Comparison of ENCODE assay signal across 18 cellular contexts in genomic region chr15:92813440-92813839, GRCh38.
DNase-seq lines count a peak whose midpoint lies in the region; ATAC-seq and TF ChIP-seq lines count a peak whose summit lies in the region.
"Had no signal": no experiment of that assay in that cellular context is flagged by ENCODE, and none has a peak within 500 bp of the region (broad histone marks: within the 10 kb centered on the region; RNA-seq: fewer than 3 reads in every experiment).

No MANE protein-coding gene starts in this region.

- H3K4me2 ChIP-seq in OCI-LY7 (ENCODE audit: low read length) (no peak overlapping the region), parathyroid adenoma (ENCODE audit: low read length) (no peak overlapping the region), MM.1S (ENCODE audit: low read depth, low read length) (no peak overlapping the region), neuronal stem cell (ENCODE audit: insufficient read depth, low read length, poor library complexity, severe bottlenecking) (no peak overlapping the region), mesendoderm (ENCODE audit: low read length) (no peak overlapping the region)
- H3K4me2 ChIP-seq: A549 had no signal

- no peaks in the 10 kb centered on the region for H3K27me3 ChIP-seq in parathyroid adenoma (ENCODE audit: control insufficient read depth, insufficient read depth, low read length)
- H3K27me3 ChIP-seq in MM.1S (replicated peaks; ENCODE audit: insufficient read depth, low read length): no peaks in the 10 kb centered on the region
- H3K27me3 ChIP-seq in neuronal stem cell (ENCODE audit: control insufficient read depth in 3 of 3, insufficient read depth in 3 of 3, low read depth in 1 of 3, low read length in 3 of 3): no peaks in the 10 kb centered on the region
- H3K27me3 ChIP-seq in mesendoderm (ENCODE audit: insufficient read depth, low read length, poor library complexity): no peaks in the 10 kb centered on the region

- H4K20me1 ChIP-seq in OCI-LY7 (ENCODE audit: insufficient read depth, low read length) (no peaks in the 10 kb centered on the region), MM.1S (ENCODE audit: insufficient read depth, low read length) (no peaks in the 10 kb centered on the region)

- H3K36me3 Mint-ChIP-seq in activated CD8-positive, alpha-beta memory T cell treated with anti-CD3 and anti-CD28 coated beads, Interleukin-2, amount 10 ng/mL, durations not matched to agents 7 days and 5 days: no peaks in the 10 kb centered on the region
- no peaks in the 10 kb centered on the region for H3K36me3 Mint-ChIP-seq in activated naive CD8-positive, alpha-beta T cell
- H3K36me3 Mint-ChIP-seq: stimulated activated naive B cell treated with anti-CD40 and anti-IgM and Interleukin-4, amounts not matched to agents 10 μg/mL and 1 μg/mL and 100 μg/mL, for 72 hours had no signal

- H3K9me2 ChIP-seq in OCI-LY7 (ENCODE audit: insufficient read depth, low read length): no peaks in the 10 kb centered on the region
- no peaks in the 10 kb centered on the region for H3K9me2 ChIP-seq in MM.1S (replicated peaks; ENCODE audit: insufficient read depth, low read length)

- H3K9me3 ChIP-seq in OCI-LY7 (ENCODE audit: low read length) (no peaks in the 10 kb centered on the region), parathyroid adenoma (ENCODE audit: control insufficient read depth, low read length) (no peaks in the 10 kb centered on the region), MM.1S (replicated peaks; ENCODE audit: insufficient read depth, low read length) (no peaks in the 10 kb centered on the region), neuronal stem cell (replicated peaks in 1 of 2; ENCODE audit: control insufficient read depth in 2 of 2, insufficient read depth in 1 of 2, low read depth in 1 of 2, low read length in 2 of 2) (no peaks in the 10 kb centered on the region)
- H3K9me3 ChIP-seq: A549 had no signal

- H3K27me3 Mint-ChIP-seq in activated CD8-positive, alpha-beta memory T cell treated with anti-CD3 and anti-CD28 coated beads, Interleukin-2, amount 10 ng/mL, durations not matched to agents 7 days and 5 days: no peaks in the 10 kb centered on the region
- no peaks in the 10 kb centered on the region for H3K27me3 Mint-ChIP-seq in activated naive CD8-positive, alpha-beta T cell
- H3K27me3 Mint-ChIP-seq: stimulated activated naive B cell treated with anti-CD40 and anti-IgM and Interleukin-4, amounts not matched to agents 10 μg/mL and 1 μg/mL and 100 μg/mL, for 72 hours had no signal

- no peak overlapping the region for H2BK12ac ChIP-seq in neuronal stem cell (ENCODE audit: low read length)

- H3K4me3 Mint-ChIP-seq in activated CD8-positive, alpha-beta memory T cell treated with anti-CD3 and anti-CD28 coated beads, Interleukin-2, amount 10 ng/mL, durations not matched to agents 7 days and 5 days: peak overlapping the region; percentile 36
- peak overlapping the region; percentile 75 for H3K4me3 Mint-ChIP-seq in activated naive CD8-positive, alpha-beta T cell
- H3K4me3 Mint-ChIP-seq: stimulated activated naive B cell treated with anti-CD40 and anti-IgM and Interleukin-4, amounts not matched to agents 10 μg/mL and 1 μg/mL and 100 μg/mL, for 72 hours had no signal

- no peak overlapping the region for H3K14ac ChIP-seq in neuronal stem cell (ENCODE audit: low read length)

- H2AK5ac ChIP-seq in neuronal stem cell (ENCODE audit: low read depth, low read length): no peak overlapping the region
- H2AK5ac ChIP-seq in mesendoderm (ENCODE audit: low read length): no peak overlapping the region

- no peak for DNase-seq in activated CD8-positive, alpha-beta memory T cell treated with anti-CD3 and anti-CD28 coated beads, Interleukin-2, amount 10 ng/mL, durations not matched to agents 7 days and 5 days
- no peak for DNase-seq in activated CD8-positive, alpha-beta memory T cell treated with anti-CD3 and anti-CD28 coated beads, Interleukin-2, amount 50 U/mL, for 4 hours
- DNase-seq in OCI-LY7 (ENCODE audit: low spot score) (no peak), MM.1S (no peak), neuronal stem cell (ENCODE audit: low spot score) (no peak), mesendoderm (no peak)
- DNase-seq: C1 segment of cervical spinal cord; dermis blood vessel endothelial cell; NCI-H1417; NCI-H748 treated with DMSO at 0.1 percent for 48 hours; nucleus accumbens; right cardiac atrium; stimulated activated naive B cell treated with anti-CD40 and anti-IgM and Interleukin-4, amounts not matched to agents 10 μg/mL and 1 μg/mL and 100 μg/mL, for 72 hours; trophoblast cell had no signal

- H2BK5ac ChIP-seq in neuronal stem cell (ENCODE audit: low read length) (no peak overlapping the region), mesendoderm (ENCODE audit: low read length) (no peak overlapping the region)

- WGBS in neuronal stem cell (ENCODE audit: extremely low coverage in 2 of 2, insufficient read length in 2 of 2, insufficient replicate concordance in 1 of 2), 2 donors: no CpG with 5 or more reads among the region's 5 CpGs
- whole genome bisulfite sequencing in mesendoderm (ENCODE audit: extremely low coverage, insufficient coverage, low lambda C conversion rate): no CpG with 5 or more reads among the region's 5 CpGs

- no peak for TF ChIP-seq CTCF in OCI-LY7 (conservative IDR thresholded peaks at IDR 0.05; ENCODE audit: low read length)
- no peak for TF ChIP-seq CTCF in parathyroid adenoma (IDR thresholded peaks at IDR 0.05)
- TF ChIP-seq CTCF in MM.1S (IDR thresholded peaks at IDR 0.05; ENCODE audit: low read length): no peak

- H2BK15ac ChIP-seq in neuronal stem cell (ENCODE audit: low read length) (no peak overlapping the region), mesendoderm (replicated peaks; ENCODE audit: low read depth) (no peak overlapping the region)

- H3K79me2 ChIP-seq in OCI-LY7 (ENCODE audit: insufficient read depth, low read depth, low read length) (peaks cover 19% of the 10 kb centered on the region; the same call in 1 of the 2 replicates), parathyroid adenoma (peaks cover 3% of the 10 kb centered on the region), MM.1S (ENCODE audit: low read length) (0 out of 2 replicates have a peak, but pooled peaks cover 8% of the 10 kb centered on the region), mesendoderm (ENCODE audit: control insufficient read depth, insufficient read depth, low read length) (no peaks in the 10 kb centered on the region)

- H3K9ac ChIP-seq in parathyroid adenoma (no peak overlapping the region), MM.1S (ENCODE audit: low read length) (no peak overlapping the region), neuronal stem cell (ENCODE audit: low read depth, low read length, poor library complexity) (no peak overlapping the region), mesendoderm (ENCODE audit: low read length) (no peak overlapping the region)

- H3K56ac ChIP-seq in mesendoderm (ENCODE audit: low read length): no peak overlapping the region

- H3K27ac ChIP-seq in OCI-LY7 (ENCODE audit: low read depth, low read length, poor library complexity, severe bottlenecking): no peak overlapping the region
- peak overlapping the region; percentile 8 for H3K27ac ChIP-seq in parathyroid adenoma
- H3K27ac ChIP-seq in MM.1S (ENCODE audit: low read length): no peak overlapping the region
- H3K27ac ChIP-seq in neuronal stem cell (replicated peaks; ENCODE audit: low read length): no peak overlapping the region
- no peak overlapping the region for H3K27ac ChIP-seq in mesendoderm (ENCODE audit: low read depth, low read length)
- H3K27ac ChIP-seq: epithelial cell of prostate had no signal

- intact Hi-C loops in OCI-LY7 (cut with micrococcal nuclease; ENCODE audit: unreplicated experiment): no loop called here

- POLR2A ChIA-PET in OCI-LY7 (lab: Charles Lee): interaction anchor here (0.6 to 7.3 kb wide), 5 partner anchors 9 to 87 kb away, joined by 3 to 154 read pairs (median 6); no protein-coding TSS in a partner anchor

- ATAC-seq in activated CD8-positive, alpha-beta memory T cell treated with anti-CD3 and anti-CD28 coated beads, Interleukin-2, amount 10 ng/mL, durations not matched to agents 7 days and 5 days: no peak
- ATAC-seq: A549; right cardiac atrium; stimulated activated naive B cell treated with anti-CD40 and anti-IgM and Interleukin-4, amounts not matched to agents 10 μg/mL and 1 μg/mL and 100 μg/mL, for 72 hours had no signal

- H3K4me3 ChIP-seq in OCI-LY7 (ENCODE audit: low read depth, low read length, poor library complexity, severe bottlenecking) (no peak overlapping the region), parathyroid adenoma (ENCODE audit: low read depth, low read length) (no peak overlapping the region), MM.1S (ENCODE audit: low read length) (no peak overlapping the region), neuronal stem cell (ENCODE audit: low read length in 2 of 2) (no peak overlapping the region), mesendoderm (ENCODE audit: low read length) (no peak overlapping the region)
- H3K4me3 ChIP-seq: A549 had no signal

- H3K27ac Mint-ChIP-seq in activated CD8-positive, alpha-beta memory T cell treated with anti-CD3 and anti-CD28 coated beads, Interleukin-2, amount 10 ng/mL, durations not matched to agents 7 days and 5 days: peak overlapping the region; percentile 64
- peak overlapping the region; percentile 94 for H3K27ac Mint-ChIP-seq in activated naive CD8-positive, alpha-beta T cell

- H3F3A ChIP-seq in MM.1S (ENCODE audit: insufficient read depth, low read length): peaks cover 32% of the 10 kb centered on the region

- H4K5ac ChIP-seq in mesendoderm (ENCODE audit: low read length): no peak overlapping the region

- H4K8ac ChIP-seq in neuronal stem cell (ENCODE audit: low read depth, low read length) (no peak overlapping the region), mesendoderm (ENCODE audit: low read depth, low read length) (no peak overlapping the region)

- H3K23ac ChIP-seq in neuronal stem cell (ENCODE audit: low read depth, low read length, poor library complexity) (no peak overlapping the region), mesendoderm (ENCODE audit: low read length) (no peak overlapping the region)

- H3K79me1 ChIP-seq in neuronal stem cell (ENCODE audit: low read depth, low read length): no peaks in the 10 kb centered on the region
- H3K79me1 ChIP-seq in mesendoderm (ENCODE audit: low read length): no peaks in the 10 kb centered on the region

- H3K36me3 ChIP-seq in OCI-LY7 (ENCODE audit: insufficient read depth, low read length) (no peaks in the 10 kb centered on the region), parathyroid adenoma (ENCODE audit: control insufficient read depth, insufficient read depth, low read length) (no peaks in the 10 kb centered on the region), MM.1S (replicated peaks; ENCODE audit: insufficient read depth, low read length) (no peaks in the 10 kb centered on the region), neuronal stem cell (replicated peaks in 1 of 2; ENCODE audit: control insufficient read depth in 2 of 2, insufficient read depth in 2 of 2, low read length in 2 of 2) (no peaks in the 10 kb centered on the region), mesendoderm (ENCODE audit: control insufficient read depth, insufficient read depth, low read length) (no peaks in the 10 kb centered on the region)

- H2AFZ ChIP-seq in OCI-LY7 (ENCODE audit: low read length): peak overlapping the region; percentile 5; the same call in 1 of the 2 replicates
- H2AFZ ChIP-seq in parathyroid adenoma: peak overlapping the region; percentile 51
- no peak overlapping the region for H2AFZ ChIP-seq in MM.1S (ENCODE audit: low read length)
- H2AFZ ChIP-seq in neuronal stem cell (ENCODE audit: low read length): no peak overlapping the region

- H2BK120ac ChIP-seq in neuronal stem cell (ENCODE audit: low read depth, low read length) (no peak overlapping the region), mesendoderm (ENCODE audit: low read depth, low read length) (no peak overlapping the region)

- CTCF ChIA-PET in activated CD8-positive, alpha-beta memory T cell treated with anti-CD3 and anti-CD28 coated beads, Interleukin-2, amount 10 ng/mL, durations not matched to agents 7 days and 5 days (lab: Charles Lee): interaction anchor here (0.9 to 1.5 kb wide), 4 partner anchors 10 to 87 kb away, joined by 3 to 4 read pairs (median 3); partner anchors contain the start of gene CHD2
- CTCF ChIA-PET in OCI-LY7 (lab: Charles Lee; ENCODE audit: unreplicated experiment): no interaction called here

- BruUV-seq in OCI-LY7 (replicated peaks; lab: Mats Ljungman, UMichigan): no TSS peak

- H4K91ac ChIP-seq in neuronal stem cell (ENCODE audit: low read depth, low read length, poor library complexity): no peak overlapping the region

- H3K9me3 Mint-ChIP-seq in activated CD8-positive, alpha-beta memory T cell treated with anti-CD3 and anti-CD28 coated beads, Interleukin-2, amount 10 ng/mL, durations not matched to agents 7 days and 5 days (ENCODE audit: low read depth): no peaks in the 10 kb centered on the region
- no peaks in the 10 kb centered on the region for H3K9me3 Mint-ChIP-seq in activated naive CD8-positive, alpha-beta T cell (ENCODE audit: low read depth)
- H3K9me3 Mint-ChIP-seq: stimulated activated naive B cell treated with anti-CD40 and anti-IgM and Interleukin-4, amounts not matched to agents 10 μg/mL and 1 μg/mL and 100 μg/mL, for 72 hours had no signal

- H3K18ac ChIP-seq in neuronal stem cell (ENCODE audit: low read length): no peak overlapping the region
- no peak overlapping the region for H3K18ac ChIP-seq in mesendoderm (ENCODE audit: low read length)

- H3K4ac ChIP-seq in neuronal stem cell (ENCODE audit: low read length) (no peak overlapping the region), mesendoderm (ENCODE audit: low read depth, low read length) (no peak overlapping the region)

- H3K4me1 Mint-ChIP-seq in activated CD8-positive, alpha-beta memory T cell treated with anti-CD3 and anti-CD28 coated beads, Interleukin-2, amount 10 ng/mL, durations not matched to agents 7 days and 5 days: peaks cover 47% of the 10 kb centered on the region
- peaks cover 58% of the 10 kb centered on the region for H3K4me1 Mint-ChIP-seq in activated naive CD8-positive, alpha-beta T cell (ENCODE audit: low read depth)

- H3K4me1 ChIP-seq in OCI-LY7 (ENCODE audit: insufficient read depth, low read length, poor library complexity, severe bottlenecking) (peaks cover 51% of the 10 kb centered on the region), parathyroid adenoma (peaks cover 7% of the 10 kb centered on the region), MM.1S (ENCODE audit: low read length) (peaks cover 17% of the 10 kb centered on the region), neuronal stem cell (ENCODE audit: control insufficient read depth in 2 of 2, insufficient read depth in 1 of 2, low read depth in 1 of 2, low read length in 2 of 2) (peaks cover 5 to 13% of the 10 kb centered on the region in 2 donors), mesendoderm (ENCODE audit: control insufficient read depth, low read depth, low read length) (peaks cover 7% of the 10 kb centered on the region)

Comparison
In these comparisons a context has a peak if more than half of its experiments do, and no peak if none do; other contexts are left out.
1. H2AFZ ChIP-seq: peak in OCI-LY7 (single experiment) and parathyroid adenoma (single experiment); none in MM.1S (single experiment) and neuronal stem cell (single experiment).